2 cellular contexts compared by ENCODE assay signal in genomic region chr15:50607129-50607528, GRCh38.
A peak's percentile ranks its signal among the peaks of the same experiment; 100 is the strongest.
TF ChIP-seq lines count a peak whose summit lies in the region.

No MANE protein-coding gene starts in this region.

TF ChIP-seq in A549, 52 proteins besides CTCF, POLR2A, EP300 and RAD21:
- TF ChIP-seq MAFK (IDR thresholded peaks at IDR 0.05; ENCODE audit: partially characterized antibody) (peak; percentile 62), NFE2L2 (conservative IDR thresholded peaks at IDR 0.05; ENCODE audit: low read length) (no peak)

TF ChIP-seq in IMR-90, 13 proteins besides CTCF, POLR2A, EP300 and RAD21:
- TF ChIP-seq SMC3 (IDR thresholded peaks at IDR 0.05; ENCODE audit: low read depth, low read length) (no peak), MAFK (IDR thresholded peaks at IDR 0.05; ENCODE audit: low read depth, low read length) (peak; percentile 39; the same call in 1 of the 2 replicates)
